ENCODE assay signal across 8 cellular contexts in genomic region chr21:46228345-46229051, GRCh38. TPM values are rescaled to one million over a fixed set of nuclear protein-coding genes. Genes with fewer than 3 reads are reported as not detected.
DNase-seq lines count a peak whose midpoint lies in the region; ATAC-seq and TF ChIP-seq lines count a peak whose summit lies in the region.

LSS (minus strand) TSS chr21:46228774; CDS start chr21:46228745, 29 bp downstream.

- CTCF ChIA-PET in A673 (lab: Charles Lee): interaction anchor here (0.6 to 0.8 kb wide), 2 partner anchors 49 to 85 kb away, joined by 3 read pairs; no protein-coding TSS in a partner anchor

- no peaks in the 10 kb centered on the region for H3K9me3 ChIP-seq in A673 (ENCODE audit: low read depth, low read length, poor library complexity, severe bottlenecking)
- H3K9me3 ChIP-seq in iPS-18a (ENCODE audit: control insufficient read depth, low read depth, low read length): peaks cover 10% of the 10 kb centered on the region
- H3K9me3 ChIP-seq in skeletal muscle satellite cell (replicated peaks; ENCODE audit: low read length): no peaks in the 10 kb centered on the region

- H3K4me1 ChIP-seq in A673 (ENCODE audit: insufficient read depth, low read length, poor library complexity, severe bottlenecking) (peaks cover 18% of the 10 kb centered on the region), iPS-18a (ENCODE audit: control insufficient read depth, low read depth, low read length) (peaks cover 7% of the 10 kb centered on the region), skeletal muscle satellite cell (ENCODE audit: control insufficient read depth, insufficient read depth, low read length) (peaks cover 29% of the 10 kb centered on the region)

- TF ChIP-seq CTCF in A673 (conservative IDR thresholded peaks at IDR 0.05; ENCODE audit: low read depth, low read length) (no peak), VCaP (conservative IDR thresholded peaks at IDR 0.05) (no peak)

- in situ Hi-C loops in T47D (cut with HindIII; ENCODE audit: low pct_unique_long_range_greater_than_20kb, low sequenced_read_pairs): no loop called here

- BruUV-seq in A673 (replicated peaks; lab: Mats Ljungman, UMichigan): no TSS peak

- H3K36me3 ChIP-seq in A673 (ENCODE audit: insufficient read depth, low read length, poor library complexity, severe bottlenecking) (peaks cover 24% of the 10 kb centered on the region), iPS-18a (ENCODE audit: control insufficient read depth, low read depth, low read length) (peaks cover 17% of the 10 kb centered on the region), skeletal muscle satellite cell (ENCODE audit: insufficient read depth, low read length) (peaks cover 16% of the 10 kb centered on the region)

- POLR2A ChIA-PET in A673 (lab: Charles Lee; ENCODE audit: low non-redundant PET): no interaction called here

- H3K27ac ChIP-seq in A673 (ENCODE audit: low read depth, low read length, poor library complexity, severe bottlenecking) (peak within 1 kb of the TSS; percentile 87), VCaP (peak within 1 kb of the TSS; percentile 93), iPS-18a (ENCODE audit: low read length) (peak within 1 kb of the TSS; percentile 29)

- H3K27me3 ChIP-seq in A673 (replicated peaks; ENCODE audit: insufficient read depth, low read depth, low read length, poor library complexity) (no peaks in the 10 kb centered on the region), iPS-18a (ENCODE audit: control insufficient read depth, insufficient read depth, low read length) (peaks cover 5% of the 10 kb centered on the region), skeletal muscle satellite cell (ENCODE audit: control insufficient read depth, insufficient read depth, low read length) (no peaks in the 10 kb centered on the region)

- ATAC-seq in GM18873 (IDR thresholded peaks at IDR 0.05; ENCODE audit: low FRiP score, unreplicated experiment): peak; percentile 57
- ATAC-seq in HG03135 (IDR thresholded peaks at IDR 0.05; ENCODE audit: unreplicated experiment): peak; percentile 86

- H3K4me2 ChIP-seq in skeletal muscle satellite cell (ENCODE audit: low read length): peak within 1 kb of the TSS; percentile 90

- intact Hi-C loops in A673 (cut with micrococcal nuclease; ENCODE audit: unreplicated experiment): loop anchor here (5.0 kb wide), 2 partner anchors 94 to 256 kb away; partner anchors contain the start of genes C21orf58 and PCNT

- peak within 1 kb of the TSS; percentile 65 for H3K9ac ChIP-seq in iPS-18a (ENCODE audit: low read length)
- peak within 1 kb of the TSS; percentile 79 for H3K9ac ChIP-seq in skeletal muscle satellite cell (ENCODE audit: low read depth, low read length)

- peak; percentile 99 for DNase-seq in A673 (ENCODE audit: low spot score)
- DNase-seq in NCI-H2196 treated with DMSO at 0.1 percent for 48 hours (lab: John Stamatoyannopoulos, UW; ENCODE audit: unreplicated experiment): peak; percentile 89
- DNase-seq in T47D (ENCODE audit: low read depth in 1 of 2, low spot score in 1 of 2): peak; percentile 99

- H3K4me3 ChIP-seq in A673 (ENCODE audit: low read depth, low read length, poor library complexity, severe bottlenecking) (peak within 1 kb of the TSS; percentile 92), iPS-18a (ENCODE audit: low read length) (peak within 1 kb of the TSS; percentile 68), skeletal muscle satellite cell (ENCODE audit: low read length) (peak within 1 kb of the TSS; percentile 98)

RNA-seq across cellular contexts. Expression of gene LSS, which starts in this region (rescaled TPM):
- 130 and 151 TPM in 2 replicates for total RNA-seq in A673 (2021)
- total RNA-seq in skeletal muscle satellite cell (2012; rRNA removed): 74.5 and 79.7 TPM in 2 replicates

Comparison
In these comparisons a context has a peak if more than half of its experiments do, and no peak if none do; other contexts are left out.
1. Peak in every context shown above with its lines: DNase-seq, ATAC-seq, H3K4me3 ChIP-seq and H3K27ac ChIP-seq.
2. H3K27ac ChIP-seq: peak in every context shown above with its lines; median percentile 93 in VCaP; 87 in A673; 29 in iPS-18a.